ENCODE assay signal across 29 cellular contexts in the genomic region with DNA sequence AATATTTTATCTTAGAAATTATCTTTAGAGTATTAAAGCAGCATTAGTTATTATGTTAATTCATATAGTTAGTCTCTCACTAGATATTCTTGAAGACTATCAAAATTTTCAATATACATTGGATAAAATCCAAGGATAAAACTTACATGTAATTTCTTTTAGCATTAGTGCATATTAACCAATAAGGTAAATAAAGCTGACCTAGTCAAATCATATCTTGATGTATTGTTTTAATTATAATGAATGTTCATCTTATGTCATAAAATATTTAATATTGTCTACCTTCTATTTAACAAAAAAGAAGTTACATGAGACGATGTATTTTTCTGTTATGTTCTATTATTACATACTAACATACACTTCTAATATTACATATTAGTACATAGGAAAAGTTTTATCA.
"Had no signal": no experiment of that assay in that cellular context is flagged by ENCODE, and none has a peak within 500 bp of the region (broad histone marks: within the 10 kb centered on the region; RNA-seq: fewer than 3 reads in every experiment).

No MANE protein-coding gene starts in this region.

- H3K4me1 ChIP-seq: parathyroid adenoma, psoas muscle, spleen, suprapubic skin, testis, tibial artery, transverse colon, upper lobe of right lung, uterus had no signal

- H3K27ac ChIP-seq: neutrophil, parathyroid adenoma, psoas muscle, skin epidermis, spleen, suprapubic skin, testis, tibial artery, transverse colon, upper lobe of right lung, uterus had no signal

- DNase-seq: naive thymus-derived CD8-positive, alpha-beta T cell; nephron progenitor cell; nucleus accumbens; posterior cingulate gyrus; psoas muscle; right cardiac atrium; spleen; stimulated activated CD4-positive, alpha-beta T cell treated with anti-CD3 and anti-CD28 coated beads, Interleukin-12 subunit alpha, Interleukin-12 subunit beta, amount 100 ng/mL, for 4 hours; stimulated activated CD4-positive, alpha-beta T cell treated with anti-CD3 and anti-CD28 coated beads, Interleukin-1b, Interleukin-23, amount 100 ng/mL, for 48 hours; stimulated activated CD4-positive, alpha-beta T cell treated with anti-CD3 and anti-CD28 coated beads, Interleukin-4, amount 100 ng/mL, for 1 hour; stimulated activated CD4-positive, alpha-beta T cell treated with anti-CD3 and anti-CD28 coated beads, Interleukin-4, amount 100 ng/mL, for 4 hours; stimulated activated CD8-positive, alpha-beta memory T cell treated with anti-CD3 and anti-CD28 coated beads, Interleukin-4, amount 100 ng/mL, for 48 hours; stimulated activated naive CD4-positive, alpha-beta T cell; stimulated activated naive CD8-positive, alpha-beta T cell treated with anti-CD3 and anti-CD28 coated beads, Interleukin-15, amount 100 ng/mL, for 72 hours; stimulated activated naive CD8-positive, alpha-beta T cell treated with anti-CD3 and anti-CD28 coated beads, Interleukin-15, Interleukin-2, amounts not matched to agents 100 U/mL and 50 U/mL, for 24 hours; substantia nigra; testis; tibial artery; transverse colon; upper lobe of right lung; uterus had no signal

- H3K79me2 ChIP-seq: parathyroid adenoma had no signal

- H3K36me3 ChIP-seq: neutrophil, spleen, suprapubic skin, tibial artery, transverse colon, upper lobe of right lung, uterus had no signal

- H2AFZ ChIP-seq: parathyroid adenoma had no signal

- H3K9ac ChIP-seq: parathyroid adenoma had no signal

- H3K4me2 ChIP-seq: smooth muscle cell had no signal

- H3K9me3 ChIP-seq: neutrophil, psoas muscle, spleen, suprapubic skin, testis, tibial artery, transverse colon, upper lobe of right lung, uterus had no signal

- H3K4me3 ChIP-seq: psoas muscle, skin epidermis, smooth muscle cell, spleen, suprapubic skin, testis, tibial artery, transverse colon, upper lobe of right lung, uterus had no signal

- ATAC-seq: naive thymus-derived CD8-positive, alpha-beta T cell; natural killer cell treated with Interleukin-12 subunit alpha and Interleukin-12 subunit beta and Interleukin-15 and Interleukin-18, amount 100 ng/mL, for 72 hours; psoas muscle; right cardiac atrium; sciatic nerve; stimulated activated memory B cell treated with anti-CD40 and anti-IgM and Interleukin-4, amounts not matched to agents 10 μg/mL and 1 μg/mL and 100 μg/mL, for 72 hours; stimulated activated naive CD8-positive, alpha-beta T cell treated with anti-CD3 and anti-CD28 coated beads, Interleukin-15, amount 100 ng/mL, for 72 hours; stimulated activated naive CD8-positive, alpha-beta T cell treated with anti-CD3 and anti-CD28 coated beads, Interleukin-15, Interleukin-2, amounts not matched to agents 100 U/mL and 50 U/mL, for 24 hours; upper lobe of right lung had no signal

- H3K27me3 ChIP-seq: neutrophil, spleen, suprapubic skin, testis, tibial artery, transverse colon, upper lobe of right lung, uterus had no signal
